Comparison of ENCODE assay signal across 21 cellular contexts in the genomic region with DNA sequence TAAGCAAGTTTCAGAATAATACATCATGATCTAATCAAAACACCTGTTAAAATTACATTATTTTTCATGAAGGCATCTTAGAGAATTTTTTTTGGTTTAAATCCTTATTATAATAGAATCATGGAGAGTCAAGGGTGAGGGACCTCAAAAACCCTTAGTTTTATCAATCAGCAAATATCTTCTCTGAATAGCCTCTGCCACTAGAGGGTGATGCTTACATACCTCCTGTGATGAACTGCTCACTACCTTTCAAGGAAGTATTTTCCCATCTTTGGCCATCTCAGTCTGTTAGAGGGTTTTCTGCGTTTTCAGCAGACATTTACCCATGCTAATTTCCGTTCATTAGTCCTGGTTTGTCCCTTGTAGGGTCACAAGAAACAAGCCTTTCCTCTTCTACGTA.
DNase-seq lines count a peak whose midpoint lies in the region; ATAC-seq and TF ChIP-seq lines count a peak whose summit lies in the region.
"Had no signal": no experiment of that assay in that cellular context is flagged by ENCODE, and none has a peak within 500 bp of the region (broad histone marks: within the 10 kb centered on the region; RNA-seq: fewer than 3 reads in every experiment).

No MANE protein-coding gene starts in this region.

- H3K4me2 ChIP-seq in PC-9: no peak overlapping the region

- intact Hi-C loops in PC-9 (cut with micrococcal nuclease; ENCODE audit: unreplicated experiment): no loop called here

- H3K79me2 ChIP-seq in PC-9 (ENCODE audit: low read depth): no peaks in the 10 kb centered on the region

- H4K20me1 ChIP-seq in PC-9 (ENCODE audit: insufficient read depth): no peaks in the 10 kb centered on the region

- H2AFZ ChIP-seq in PC-9: no peak overlapping the region

- H3K27ac ChIP-seq in PC-9: no peak overlapping the region
- no peak overlapping the region for H3K27ac ChIP-seq in foreskin keratinocyte
- H3K27ac ChIP-seq: vagina had no signal

- H3K4me1 ChIP-seq in PC-9 (replicated peaks; ENCODE audit: insufficient read depth): no peaks in the 10 kb centered on the region
- no peaks in the 10 kb centered on the region for H3K4me1 ChIP-seq in foreskin keratinocyte
- H3K4me1 ChIP-seq: vagina had no signal

- peak; percentile 14 for TF ChIP-seq CTCF in AG09319 (IDR thresholded peaks at IDR 0.05; ENCODE audit: low read depth, low read length)
- TF ChIP-seq CTCF in GM13976 (IDR thresholded peaks at IDR 0.05; ENCODE audit: borderline replicate concordance, control extremely low read depth, extremely low read depth, insufficient read depth, missing control alignments): peak; percentile 3
- 0 out of 2 replicates have a peak, but pooled peaks have one; percentile 20 for TF ChIP-seq CTCF in PC-9 (conservative IDR thresholded peaks at IDR 0.05)
- peak; percentile 9 for TF ChIP-seq CTCF in foreskin keratinocyte (conservative IDR thresholded peaks at IDR 0.05)

- CTCF ChIA-PET in PC-9 (lab: Charles Lee): no interaction called here

- H3K36me3 ChIP-seq in PC-9 (ENCODE audit: low read depth): no peaks in the 10 kb centered on the region
- H3K36me3 ChIP-seq: vagina had no signal

- no peaks in the 10 kb centered on the region; the same call in 1 of the 2 replicates for H3K9me3 ChIP-seq in PC-9 (ENCODE audit: insufficient read depth, low read depth)
- H3K9me3 ChIP-seq: vagina had no signal

- DNase-seq in AG09319 (ENCODE audit: extremely low read depth, low read depth) (no peak), GM13976 (ENCODE audit: low spot score) (no peak), PC-9 (no peak), foreskin keratinocyte (no peak), HuH-7 (ENCODE audit: low spot score) (no peak), pons (ENCODE audit: low spot score) (no peak), NCI-H82 (lab: John Stamatoyannopoulos, UW) (no peak), DMS79 treated with DMSO at 0.1 percent for 48 hours (lab: John Stamatoyannopoulos, UW) (no peak)
- DNase-seq: activated CD4-positive, CD25-positive, alpha-beta regulatory T cell treated with anti-CD3 and anti-CD28 coated beads, Interleukin-2, amount 50 U/mL, for 72 hours; activated CD8-positive, alpha-beta T cell treated with anti-CD3 and anti-CD28 coated beads for 36 hours; activated effector memory CD4-positive, alpha-beta T cell treated with Interleukin-2 at 50 U/mL for 16 hours; activated naive CD8-positive, alpha-beta T cell treated with anti-CD3 and anti-CD28 coated beads, Interleukin-2, amount 10 ng/mL, durations not matched to agents 7 days and 5 days; naive B cell; NCI-H1105 treated with DMSO at 0.1 percent for 48 hours; NCI-H2029; NCI-H226; SIG-M5; stimulated activated CD4-positive, alpha-beta T cell treated with anti-CD3 and anti-CD28 coated beads, Interleukin-4, amount 100 ng/mL, for 4 hours; stimulated activated naive CD4-positive, alpha-beta T cell had no signal

- no TSS peak for BruUV-seq in PC-9 (replicated peaks; lab: Mats Ljungman, UMichigan)

- H3K9me2 ChIP-seq in PC-9 (ENCODE audit: insufficient read depth): no peaks in the 10 kb centered on the region

- H3K4me3 ChIP-seq in PC-9: no peak overlapping the region
- H3K4me3 ChIP-seq: vagina had no signal

- H3K27me3 ChIP-seq in PC-9 (ENCODE audit: insufficient read depth, low read depth) (no peaks in the 10 kb centered on the region), foreskin keratinocyte (no peaks in the 10 kb centered on the region)
- H3K27me3 ChIP-seq: vagina had no signal

- no peak for ATAC-seq in foreskin keratinocyte
- ATAC-seq: activated CD8-positive, alpha-beta T cell treated with anti-CD3 and anti-CD28 coated beads for 36 hours; left lobe of liver had no signal

- POLR2A ChIA-PET in PC-9 (lab: Charles Lee; ENCODE audit: unreplicated experiment): interaction anchor here (0.6 kb wide), 1 partner anchor 92 kb away, joined by 4 read pairs; no protein-coding TSS in a partner anchor

- no peaks in the 10 kb centered on the region for H3F3A ChIP-seq in PC-9 (ENCODE audit: insufficient read depth, low read depth)

- in situ Hi-C loops in GM13976 (cut with MboI; ENCODE audit: low sequenced_read_pairs, unreplicated experiment): no loop called here
